In genomic region chr7:100686822-100687211, GRCh38 we compare ENCODE assay signal across 26 cellular contexts. TPM values are rescaled to one million over a fixed set of nuclear protein-coding genes. Genes with fewer than 3 reads are reported as not detected.
"Had no signal": no experiment of that assay in that cellular context is flagged by ENCODE, and none has a peak within 500 bp of the region (broad histone marks: within the 10 kb centered on the region; RNA-seq: fewer than 3 reads in every experiment).

No MANE protein-coding gene starts in this region.

- H3K27me3 Mint-ChIP-seq: activated T-helper 17 cell treated with anti-CD3 and anti-CD28 coated beads, Interleukin-2, amount 50 U/mL, for 72 hours; naive thymus-derived CD8-positive, alpha-beta T cell; progenitor cell of endocrine pancreas; stimulated activated naive CD8-positive, alpha-beta T cell treated with anti-CD3 and anti-CD28 coated beads, Interleukin-15, Interleukin-2, amounts not matched to agents 100 ng/mL and 50 ng/mL, for 24 hours had no signal

- H3K4me3 ChIP-seq: coronary artery, esophagus muscularis mucosa, hepatocyte, left ventricle myocardium inferior, neural progenitor cell, spleen, tibial artery had no signal

- H3K4me3 Mint-ChIP-seq: activated CD8-positive, alpha-beta T cell treated with anti-CD3 and anti-CD28 coated beads, Interleukin-2, amount 10 ng/mL, durations not matched to agents 7 days and 5 days; activated T-helper 17 cell treated with anti-CD3 and anti-CD28 coated beads, Interleukin-2, amount 50 U/mL, for 72 hours; mesothelial cell of epicardium; naive thymus-derived CD8-positive, alpha-beta T cell; neural progenitor cell; stimulated activated naive CD8-positive, alpha-beta T cell treated with anti-CD3 and anti-CD28 coated beads, Interleukin-15, Interleukin-2, amounts not matched to agents 100 ng/mL and 50 ng/mL, for 24 hours had no signal

- DNase-seq: activated CD4-positive, alpha-beta T cell treated with anti-CD3 and anti-CD28 coated beads for 1 hour; activated CD4-positive, alpha-beta T cell treated with anti-CD3 and anti-CD28 coated beads, Interleukin-2, amount 50 U/mL, for 1 hour; activated CD8-positive, alpha-beta T cell treated with anti-CD3 and anti-CD28 coated beads, Interleukin-2, amount 10 ng/mL, durations not matched to agents 7 days and 5 days; glutamatergic neuron; left ventricle myocardium inferior; mammary epithelial cell; naive thymus-derived CD8-positive, alpha-beta T cell; retina; spleen; stimulated activated CD4-positive, alpha-beta T cell treated with anti-CD3 and anti-CD28 coated beads, Interleukin-4, amount 100 ng/mL, for 24 hours; T-helper 9 cell had no signal

- H3K36me3 ChIP-seq: neural progenitor cell had no signal

- H3K9me3 ChIP-seq: esophagus muscularis mucosa, left ventricle myocardium inferior, spleen, tibial artery had no signal

- H3K9me3 Mint-ChIP-seq: activated naive CD4-positive, alpha-beta T cell treated with anti-CD3 and anti-CD28 coated beads, Interleukin-2, amount 50 U/mL, for 72 hours; activated T-helper 17 cell treated with anti-CD3 and anti-CD28 coated beads, Interleukin-2, amount 50 U/mL, for 72 hours; mesothelial cell of epicardium; naive thymus-derived CD8-positive, alpha-beta T cell; neural progenitor cell; stimulated activated naive CD8-positive, alpha-beta T cell treated with anti-CD3 and anti-CD28 coated beads, Interleukin-15, Interleukin-2, amounts not matched to agents 100 ng/mL and 50 ng/mL, for 24 hours had no signal

- H3K9ac ChIP-seq: neural progenitor cell had no signal

- ATAC-seq: activated CD8-positive, alpha-beta T cell treated with anti-CD3 and anti-CD28 coated beads, Interleukin-2, amount 10 ng/mL, durations not matched to agents 7 days and 5 days; activated naive CD4-positive, alpha-beta T cell treated with anti-CD3 and anti-CD28 coated beads, Interleukin-2, amount 50 U/mL, for 72 hours; activated T-helper 17 cell treated with anti-CD3 and anti-CD28 coated beads, Interleukin-2, amount 50 U/mL, for 72 hours; naive thymus-derived CD8-positive, alpha-beta T cell had no signal

- H3K27ac ChIP-seq: esophagus muscularis mucosa, hepatocyte, left ventricle myocardium inferior, neural progenitor cell, spleen, tibial artery had no signal

- FAIRE-seq: astrocyte, frontal cortex had no signal

- H3K27ac Mint-ChIP-seq: activated CD8-positive, alpha-beta T cell treated with anti-CD3 and anti-CD28 coated beads, Interleukin-2, amount 10 ng/mL, durations not matched to agents 7 days and 5 days; activated naive CD4-positive, alpha-beta T cell treated with anti-CD3 and anti-CD28 coated beads, Interleukin-2, amount 50 U/mL, for 72 hours; activated T-helper 17 cell treated with anti-CD3 and anti-CD28 coated beads, Interleukin-2, amount 50 U/mL, for 72 hours; mesothelial cell of epicardium; neural progenitor cell; progenitor cell of endocrine pancreas; stimulated activated naive CD8-positive, alpha-beta T cell treated with anti-CD3 and anti-CD28 coated beads, Interleukin-15, Interleukin-2, amounts not matched to agents 100 ng/mL and 50 ng/mL, for 24 hours had no signal

RNA-seq across cellular contexts. Expression of gene ACTL6B, which starts 30.6 kb away (rescaled TPM):
- total RNA-seq: activated CD8-positive, alpha-beta T cell treated with anti-CD3 and anti-CD28 coated beads, Interleukin-2, amount 10 ng/mL, durations not matched to agents 7 days and 5 days; activated naive CD4-positive, alpha-beta T cell treated with anti-CD3 and anti-CD28 coated beads, Interleukin-2, amount 50 U/mL, for 72 hours; activated T-helper 17 cell treated with anti-CD3 and anti-CD28 coated beads, Interleukin-2, amount 50 U/mL, for 72 hours; astrocyte; esophagus muscularis mucosa; hepatocyte; left ventricle myocardium inferior; mammary epithelial cell; mesothelial cell of epicardium; naive thymus-derived CD8-positive, alpha-beta T cell; osteocyte; spleen; T-helper 1 cell treated with Interleukin-12 subunit alpha and Interleukin-12 subunit beta and Interleukin-4 antibody, amounts not matched to agents 30 ng/mL and 1 ng/mL, for 36 hours; ureter had no signal
- polyA plus RNA-seq: hepatocyte; mammary epithelial cell; naive thymus-derived CD8-positive, alpha-beta T cell; spleen had no signal

RNA-seq across cellular contexts. Expression of gene EPO, which starts 33.5 kb away (rescaled TPM):
- total RNA-seq: activated CD8-positive, alpha-beta T cell treated with anti-CD3 and anti-CD28 coated beads, Interleukin-2, amount 10 ng/mL, durations not matched to agents 7 days and 5 days; activated naive CD4-positive, alpha-beta T cell treated with anti-CD3 and anti-CD28 coated beads, Interleukin-2, amount 50 U/mL, for 72 hours; activated T-helper 17 cell treated with anti-CD3 and anti-CD28 coated beads, Interleukin-2, amount 50 U/mL, for 72 hours; astrocyte; esophagus muscularis mucosa; frontal cortex; left ventricle myocardium inferior; mammary epithelial cell; naive thymus-derived CD8-positive, alpha-beta T cell; osteocyte; T-helper 1 cell treated with Interleukin-12 subunit alpha and Interleukin-12 subunit beta and Interleukin-4 antibody, amounts not matched to agents 30 ng/mL and 1 ng/mL, for 36 hours had no signal
- polyA plus RNA-seq: hepatocyte; mammary epithelial cell; naive thymus-derived CD8-positive, alpha-beta T cell had no signal
